ENCODE assay signal across 18 cellular contexts in the genomic region with DNA sequence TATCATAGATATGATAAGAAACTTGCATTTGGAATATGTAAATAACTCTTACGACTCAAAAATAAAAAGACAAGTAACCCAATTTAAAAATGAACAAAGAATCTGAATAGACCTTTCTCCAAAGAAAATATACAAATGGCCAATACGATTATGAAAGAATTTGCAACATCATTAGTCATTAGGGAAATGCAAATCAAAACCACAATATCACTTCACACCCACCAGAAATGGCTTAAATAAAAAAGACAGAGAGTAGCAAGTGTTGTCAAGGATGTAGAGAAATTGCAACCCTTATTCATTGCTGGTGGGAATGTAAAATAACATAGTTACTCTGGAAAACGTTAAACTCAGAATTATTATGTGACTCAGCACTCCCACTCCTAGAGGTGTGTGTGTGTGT.
DNase-seq lines count a peak whose midpoint lies in the region; ATAC-seq, FAIRE-seq and TF ChIP-seq lines count a peak whose summit lies in the region.
"Had no signal": no experiment of that assay in that cellular context is flagged by ENCODE, and none has a peak within 500 bp of the region (broad histone marks: within the 10 kb centered on the region; RNA-seq: fewer than 3 reads in every experiment).

No MANE protein-coding gene starts in this region.

- H3K27me3 ChIP-seq in right cardiac atrium (ENCODE audit: control insufficient read depth, insufficient read depth) (no peaks in the 10 kb centered on the region), astrocyte (ENCODE audit: insufficient read depth, low read length) (no peaks in the 10 kb centered on the region), fibroblast of lung (ENCODE audit: control insufficient read depth, insufficient read depth, low read length) (no peaks in the 10 kb centered on the region)
- H3K27me3 ChIP-seq: BLaER1 had no signal

- H3K4me3 ChIP-seq in right cardiac atrium (ENCODE audit: low read length) = no peak overlapping the region
- no peak overlapping the region for H3K4me3 ChIP-seq in astrocyte (ENCODE audit: insufficient read depth, low read depth, low read length)
- H3K4me3 ChIP-seq in fibroblast of lung (replicated peaks in 1 of 4; ENCODE audit: control extremely low read depth in 1 of 4, insufficient read depth in 1 of 4, low read depth in 3 of 4, low read length in 4 of 4) = no peak overlapping the region
- H3K4me3 ChIP-seq: BLaER1 had no signal

- FAIRE-seq in astrocyte (lab: Jason Lieb, UNC) (no peak), H54 (lab: Jason Lieb, UNC) (no peak)
- FAIRE-seq: G401.6, GM12892, GM19239 had no signal

- no peaks in the 10 kb centered on the region for H3K36me3 ChIP-seq in astrocyte (ENCODE audit: insufficient read depth, low read length)
- H3K36me3 ChIP-seq in fibroblast of lung (ENCODE audit: control insufficient read depth, insufficient read depth, low read length) = no peaks in the 10 kb centered on the region
- H3K36me3 ChIP-seq: BLaER1 had no signal

- no peaks in the 10 kb centered on the region for H3K79me2 ChIP-seq in astrocyte (ENCODE audit: insufficient read depth, low read length)
- H3K79me2 ChIP-seq in fibroblast of lung (ENCODE audit: control insufficient read depth, insufficient read depth, low read length) = no peaks in the 10 kb centered on the region

- H3K27me3 Mint-ChIP-seq in astrocyte (ENCODE audit: low read depth, unreplicated experiment) = peaks cover 2% of the 10 kb centered on the region
- H3K27me3 Mint-ChIP-seq: CD8-positive, alpha-beta memory T cell had no signal

- no peak overlapping the region for H3K27ac Mint-ChIP-seq in astrocyte (ENCODE audit: unreplicated experiment)
- H3K27ac Mint-ChIP-seq: CD8-positive, alpha-beta memory T cell had no signal

- H3K9me3 Mint-ChIP-seq in astrocyte (ENCODE audit: unreplicated experiment) = no peaks in the 10 kb centered on the region

- intact Hi-C loops in Right ventricle myocardium superior (cut with DNase I) = no loop called here
- intact Hi-C loops in right cardiac atrium (cut with DNase I) = no loop called here

- ATAC-seq in Right ventricle myocardium superior (ENCODE audit: poor library complexity) (peak; percentile 38), right cardiac atrium (no peak), omental fat pad (ENCODE audit: low FRiP score) (no peak)
- ATAC-seq: HCT116 had no signal

- H3K4me3 Mint-ChIP-seq in astrocyte (ENCODE audit: unreplicated experiment) = no peak overlapping the region
- H3K4me3 Mint-ChIP-seq: CD8-positive, alpha-beta memory T cell had no signal

- H3K36me3 Mint-ChIP-seq in astrocyte (ENCODE audit: low read depth, unreplicated experiment) = no peaks in the 10 kb centered on the region
- H3K36me3 Mint-ChIP-seq: CD8-positive, alpha-beta memory T cell had no signal

- no peak overlapping the region for H3K27ac ChIP-seq in right cardiac atrium (ENCODE audit: low read length)
- no peak overlapping the region for H3K27ac ChIP-seq in astrocyte (ENCODE audit: low read depth, low read length)
- H3K27ac ChIP-seq in fibroblast of lung (ENCODE audit: insufficient read depth, low read length) = no peak overlapping the region
- H3K27ac ChIP-seq: 22Rv1, BLaER1 had no signal

- H2AFZ ChIP-seq in astrocyte (ENCODE audit: low read depth, low read length) = no peak overlapping the region
- H2AFZ ChIP-seq in fibroblast of lung (ENCODE audit: low read length) = no peak overlapping the region

- H4K20me1 ChIP-seq in astrocyte (ENCODE audit: insufficient read depth, low read length) (no peaks in the 10 kb centered on the region), fibroblast of lung (ENCODE audit: control insufficient read depth, extremely low read depth, insufficient read depth, low read length) (no peaks in the 10 kb centered on the region)
- H4K20me1 ChIP-seq: BLaER1 had no signal

- H3K4me2 ChIP-seq in astrocyte (ENCODE audit: low read length) (no peak overlapping the region), fibroblast of lung (ENCODE audit: extremely low read depth, insufficient read depth, low read length) (no peak overlapping the region)
- H3K4me2 ChIP-seq: BLaER1 had no signal

- TF ChIP-seq CTCF in astrocyte (IDR thresholded peaks at IDR 0.05; ENCODE audit: insufficient read depth, low read depth, low read length) (no peak), fibroblast of lung (conservative IDR thresholded peaks at IDR 0.05 in 1 of 2, IDR thresholded peaks at IDR 0.05 in 1 of 2; ENCODE audit: low read depth in 1 of 2, low read length in 2 of 2) (no peak), omental fat pad (IDR thresholded peaks at IDR 0.05) (no peak)

- peaks cover 12% of the 10 kb centered on the region for H3K4me1 Mint-ChIP-seq in astrocyte (ENCODE audit: low read depth, unreplicated experiment)
- H3K4me1 Mint-ChIP-seq: CD8-positive, alpha-beta memory T cell had no signal

- H3K9ac ChIP-seq in astrocyte (ENCODE audit: low read length) = no peak overlapping the region
- H3K9ac ChIP-seq in fibroblast of lung (ENCODE audit: insufficient read depth, low read length) = no peak overlapping the region
- H3K9ac ChIP-seq: BLaER1 had no signal

- TF ChIP-seq POLR2A in H54 (IDR thresholded peaks at IDR 0.05; ENCODE audit: low read depth, low read length) = no peak

- DNase-seq in Right ventricle myocardium superior (no peak), right cardiac atrium (no peak), astrocyte (ENCODE audit: low read depth) (peak; percentile 28), fibroblast of lung (ENCODE audit: low read depth in 2 of 2) (peak; percentile 28 to 41), omental fat pad (ENCODE audit: low spot score) (no peak), H54 (ENCODE audit: insufficient read length, low spot score) (no peak), GDM1 (lab: John Stamatoyannopoulos, UW) (no peak)
- DNase-seq: AML-193; Caco-2; CD8-positive, alpha-beta memory T cell; DMS53; KBM-7 had no signal

- H3K9me3 ChIP-seq in right cardiac atrium (ENCODE audit: control insufficient read depth, low read length) (no peaks in the 10 kb centered on the region), astrocyte (ENCODE audit: insufficient read depth, low read depth, low read length) (no peaks in the 10 kb centered on the region), fibroblast of lung (ENCODE audit: control insufficient read depth, insufficient read depth, low read depth, low read length) (no peaks in the 10 kb centered on the region)
- H3K9me3 ChIP-seq: BLaER1, Caco-2 had no signal

- H3K4me1 ChIP-seq in right cardiac atrium (ENCODE audit: control insufficient read depth, insufficient read depth, low read length) (peaks cover 5% of the 10 kb centered on the region), astrocyte (ENCODE audit: insufficient read depth, low read length) (peaks cover 30% of the 10 kb centered on the region), fibroblast of lung (ENCODE audit: control insufficient read depth, extremely low read depth, insufficient read depth, low read length) (peaks cover 18% of the 10 kb centered on the region)
- H3K4me1 ChIP-seq: BLaER1, Caco-2 had no signal

- WGBS in right cardiac atrium = 62% methylated on average over 3 of the region's 3 CpGs

Comparison
In these comparisons a context has a peak if more than half of its experiments do, and no peak if none do; other contexts are left out.
1. DNase-seq: peak in astrocyte (single experiment) and fibroblast of lung (2 of 2); none in Right ventricle myocardium superior (single experiment), right cardiac atrium (0 of 3), omental fat pad (single experiment), H54 (single experiment) and GDM1 (single experiment).